Comparison of ENCODE assay signal across 13 cellular contexts in the genomic region with DNA sequence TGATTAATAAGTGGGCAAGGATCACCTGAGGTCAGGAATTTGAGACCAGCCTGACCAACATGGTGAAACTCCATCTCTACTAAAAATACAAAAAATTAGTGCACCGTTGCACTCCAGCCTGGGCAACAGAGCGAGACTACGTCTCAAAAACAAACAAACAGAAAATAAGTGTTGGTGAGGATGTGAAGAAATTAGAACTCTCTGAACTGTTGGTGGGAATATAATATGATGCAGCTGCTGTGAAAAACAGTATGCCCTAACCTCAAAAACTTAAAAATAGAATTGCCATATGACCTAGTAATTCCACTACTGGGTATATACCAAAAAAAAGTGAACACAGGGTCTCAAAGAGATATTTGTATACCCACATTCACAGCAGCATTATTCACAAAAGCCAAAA. TPM values are rescaled to one million over a fixed set of nuclear protein-coding genes. Genes with fewer than 3 reads are reported as not detected.
DNase-seq lines count a peak whose midpoint lies in the region; ATAC-seq and TF ChIP-seq lines count a peak whose summit lies in the region.
"Had no signal": no experiment of that assay in that cellular context is flagged by ENCODE, and none has a peak within 500 bp of the region (broad histone marks: within the 10 kb centered on the region; RNA-seq: fewer than 3 reads in every experiment).

No MANE protein-coding gene starts in this region.

- no peaks in the 10 kb centered on the region for H3K27me3 Mint-ChIP-seq in CD8-positive, alpha-beta memory T cell
- H3K27me3 Mint-ChIP-seq in naive B cell: no peaks in the 10 kb centered on the region
- H3K27me3 Mint-ChIP-seq in WTC11 (ENCODE audit: low read depth): no peaks in the 10 kb centered on the region
- H3K27me3 Mint-ChIP-seq: activated CD4-positive, alpha-beta memory T cell treated with anti-CD3 and anti-CD28 coated beads for 36 hours had no signal

- H3K9me3 Mint-ChIP-seq in CD8-positive, alpha-beta memory T cell: no peaks in the 10 kb centered on the region
- H3K9me3 Mint-ChIP-seq in naive B cell (no peaks in the 10 kb centered on the region), WTC11 (no peaks in the 10 kb centered on the region)
- H3K9me3 Mint-ChIP-seq: activated CD4-positive, alpha-beta memory T cell treated with anti-CD3 and anti-CD28 coated beads for 36 hours had no signal

- no peak for TF ChIP-seq CTCF in WTC11 (IDR thresholded peaks at IDR 0.05)

- H3K27ac ChIP-seq in CD8-positive, alpha-beta memory T cell (ENCODE audit: low read depth, low read length): no peak overlapping the region
- H3K27ac ChIP-seq in aorta (ENCODE audit: low read depth in 1 of 2, low read length in 2 of 2): no peak overlapping the region
- H3K27ac ChIP-seq: dorsolateral prefrontal cortex had no signal

- CTCF ChIA-PET in CD8-positive, alpha-beta memory T cell (lab: Charles Lee): no interaction called here
- CTCF ChIA-PET in WTC11 (lab: Charles Lee): no interaction called here

- POLR2A ChIA-PET in CD8-positive, alpha-beta memory T cell (lab: Charles Lee): no interaction called here
- POLR2A ChIA-PET in WTC11 (lab: Charles Lee): no interaction called here

- WGBS in aorta, 2 donors: 75 to 78% methylated on average over 3 of the region's 3 CpGs

- H3K27ac Mint-ChIP-seq in CD8-positive, alpha-beta memory T cell: peak overlapping the region in 5 of 8 donors; percentile 45 to 92 (median 72)
- H3K27ac Mint-ChIP-seq in naive B cell (peak overlapping the region in 4 of 6 donors; percentile 44 to 94 (median 80)), WTC11 (no peak overlapping the region; the same call in 1 of the 2 replicates)
- H3K27ac Mint-ChIP-seq: activated CD4-positive, alpha-beta memory T cell treated with anti-CD3 and anti-CD28 coated beads for 36 hours had no signal

- ATAC-seq in GM19463 (IDR thresholded peaks at IDR 0.05; ENCODE audit: unreplicated experiment) (peak; percentile 49), naive B cell (ENCODE audit: low read depth in 2 of 2) (no peak), aorta (ENCODE audit: low FRiP score) (no peak), WTC11 (no peak)

- peaks cover 0 to 17% (median 4%) of the 10 kb centered on the region in 3 donors for H3K36me3 Mint-ChIP-seq in CD8-positive, alpha-beta memory T cell
- H3K36me3 Mint-ChIP-seq in naive B cell: peaks cover 0 to 9% of the 10 kb centered on the region in 2 donors
- H3K36me3 Mint-ChIP-seq in WTC11: no peaks in the 10 kb centered on the region
- H3K36me3 Mint-ChIP-seq: activated CD4-positive, alpha-beta memory T cell treated with anti-CD3 and anti-CD28 coated beads for 36 hours had no signal

- H3K4me3 Mint-ChIP-seq in CD8-positive, alpha-beta memory T cell: peak overlapping the region in 3 of 7 donors; percentile 3 to 58 (median 13)
- H3K4me3 Mint-ChIP-seq in naive B cell (peak overlapping the region in 3 of 8 donors; percentile 12 to 50 (median 31)), WTC11 (no peak overlapping the region)
- H3K4me3 Mint-ChIP-seq: activated CD4-positive, alpha-beta memory T cell treated with anti-CD3 and anti-CD28 coated beads for 36 hours had no signal

- DNase-seq in CD8-positive, alpha-beta memory T cell: no peak
- DNase-seq in LHCN-M2 (ENCODE audit: low read depth): peak; percentile 79
- no peak for DNase-seq in naive B cell
- DNase-seq in AG08396 (ENCODE audit: low spot score): no peak
- DNase-seq in aorta: no peak
- DNase-seq in WTC11 (ENCODE audit: low spot score): no peak
- no peak for DNase-seq in EL
- DNase-seq: activated CD4-positive, alpha-beta memory T cell treated with anti-CD3 and anti-CD28 coated beads for 36 hours; dorsolateral prefrontal cortex; kidney; NCI-H1092; NCI-H82 had no signal

- peaks cover 51 to 88% (median 84%) of the 10 kb centered on the region in 3 donors for H3K4me1 Mint-ChIP-seq in CD8-positive, alpha-beta memory T cell
- H3K4me1 Mint-ChIP-seq in naive B cell: peaks cover 49 to 88% (median 69%) of the 10 kb centered on the region in 3 donors
- H3K4me1 Mint-ChIP-seq in WTC11: peaks cover 15% of the 10 kb centered on the region

- intact Hi-C loops in aorta (cut with DNase I): no loop called here

- no peaks in the 10 kb centered on the region for H3K36me3 ChIP-seq in CD8-positive, alpha-beta memory T cell (ENCODE audit: insufficient read depth, low read length)
- no peaks in the 10 kb centered on the region for H3K36me3 ChIP-seq in aorta (ENCODE audit: control insufficient read depth in 1 of 2, insufficient read depth in 2 of 2, low read length in 1 of 2)

- no peaks in the 10 kb centered on the region for H3K9me3 ChIP-seq in CD8-positive, alpha-beta memory T cell (ENCODE audit: low read length)
- no peaks in the 10 kb centered on the region for H3K9me3 ChIP-seq in aorta (ENCODE audit: control insufficient read depth, low read length)

- no peaks in the 10 kb centered on the region for H3K27me3 ChIP-seq in CD8-positive, alpha-beta memory T cell (ENCODE audit: insufficient read depth, low read length, poor library complexity, severe bottlenecking)
- no peaks in the 10 kb centered on the region for H3K27me3 ChIP-seq in aorta (ENCODE audit: control insufficient read depth in 1 of 2, insufficient read depth in 2 of 2, low read length in 1 of 2)
- H3K27me3 ChIP-seq: dorsolateral prefrontal cortex had no signal

- peaks cover 45% of the 10 kb centered on the region for H3K4me1 ChIP-seq in CD8-positive, alpha-beta memory T cell (ENCODE audit: insufficient read depth, low read length)
- H3K4me1 ChIP-seq in aorta (ENCODE audit: control insufficient read depth in 1 of 2, insufficient read depth in 2 of 2, low read length in 2 of 2): no peaks in the 10 kb centered on the region

- no peak overlapping the region for H3K4me3 ChIP-seq in CD8-positive, alpha-beta memory T cell (ENCODE audit: low read length)
- no peak overlapping the region for H3K4me3 ChIP-seq in aorta (ENCODE audit: low read length in 2 of 2)
- H3K4me3 ChIP-seq: dorsolateral prefrontal cortex had no signal

TF ChIP-seq in WTC11, 78 proteins besides CTCF, POLR2A, EP300 and RAD21:
- TF ChIP-seq, protein P1, sequence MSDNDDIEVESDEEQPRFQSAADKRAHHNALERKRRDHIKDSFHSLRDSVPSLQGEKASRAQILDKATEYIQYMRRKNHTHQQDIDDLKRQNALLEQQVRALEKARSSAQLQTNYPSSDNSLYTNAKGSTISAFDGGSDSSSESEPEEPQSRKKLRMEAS (CRISPR knock-in tag; IDR thresholded peaks at IDR 0.05): no peak
- TF ChIP-seq NFYB (CRISPR knock-in tag; conservative IDR thresholded peaks at IDR 0.05; ENCODE audit: low read depth): no peak
- no peak for TF ChIP-seq SOX15 (CRISPR knock-in tag; IDR thresholded peaks at IDR 0.05)
- no peak for TF ChIP-seq RELA (CRISPR knock-in tag; IDR thresholded peaks at IDR 0.05; ENCODE audit: borderline replicate concordance)
- TF ChIP-seq, protein P2, sequence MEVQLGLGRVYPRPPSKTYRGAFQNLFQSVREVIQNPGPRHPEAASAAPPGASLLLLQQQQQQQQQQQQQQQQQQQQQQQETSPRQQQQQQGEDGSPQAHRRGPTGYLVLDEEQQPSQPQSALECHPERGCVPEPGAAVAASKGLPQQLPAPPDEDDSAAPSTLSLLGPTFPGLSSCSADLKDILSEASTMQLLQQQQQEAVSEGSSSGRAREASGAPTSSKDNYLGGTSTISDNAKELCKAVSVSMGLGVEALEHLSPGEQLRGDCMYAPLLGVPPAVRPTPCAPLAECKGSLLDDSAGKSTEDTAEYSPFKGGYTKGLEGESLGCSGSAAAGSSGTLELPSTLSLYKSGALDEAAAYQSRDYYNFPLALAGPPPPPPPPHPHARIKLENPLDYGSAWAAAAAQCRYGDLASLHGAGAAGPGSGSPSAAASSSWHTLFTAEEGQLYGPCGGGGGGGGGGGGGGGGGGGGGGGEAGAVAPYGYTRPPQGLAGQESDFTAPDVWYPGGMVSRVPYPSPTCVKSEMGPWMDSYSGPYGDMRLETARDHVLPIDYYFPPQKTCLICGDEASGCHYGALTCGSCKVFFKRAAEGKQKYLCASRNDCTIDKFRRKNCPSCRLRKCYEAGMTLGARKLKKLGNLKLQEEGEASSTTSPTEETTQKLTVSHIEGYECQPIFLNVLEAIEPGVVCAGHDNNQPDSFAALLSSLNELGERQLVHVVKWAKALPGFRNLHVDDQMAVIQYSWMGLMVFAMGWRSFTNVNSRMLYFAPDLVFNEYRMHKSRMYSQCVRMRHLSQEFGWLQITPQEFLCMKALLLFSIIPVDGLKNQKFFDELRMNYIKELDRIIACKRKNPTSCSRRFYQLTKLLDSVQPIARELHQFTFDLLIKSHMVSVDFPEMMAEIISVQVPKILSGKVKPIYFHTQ (CRISPR knock-in tag; IDR thresholded peaks at IDR 0.05): no peak
- TF ChIP-seq SMAD4 (CRISPR knock-in tag; IDR thresholded peaks at IDR 0.05): no peak
- TF ChIP-seq, protein P3, sequence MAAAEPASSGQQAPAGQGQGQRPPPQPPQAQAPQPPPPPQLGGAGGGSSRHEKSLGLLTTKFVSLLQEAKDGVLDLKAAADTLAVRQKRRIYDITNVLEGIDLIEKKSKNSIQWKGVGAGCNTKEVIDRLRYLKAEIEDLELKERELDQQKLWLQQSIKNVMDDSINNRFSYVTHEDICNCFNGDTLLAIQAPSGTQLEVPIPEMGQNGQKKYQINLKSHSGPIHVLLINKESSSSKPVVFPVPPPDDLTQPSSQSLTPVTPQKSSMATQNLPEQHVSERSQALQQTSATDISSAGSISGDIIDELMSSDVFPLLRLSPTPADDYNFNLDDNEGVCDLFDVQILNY (CRISPR knock-in tag; IDR thresholded peaks at IDR 0.05): no peak
- TF ChIP-seq, protein P4, sequence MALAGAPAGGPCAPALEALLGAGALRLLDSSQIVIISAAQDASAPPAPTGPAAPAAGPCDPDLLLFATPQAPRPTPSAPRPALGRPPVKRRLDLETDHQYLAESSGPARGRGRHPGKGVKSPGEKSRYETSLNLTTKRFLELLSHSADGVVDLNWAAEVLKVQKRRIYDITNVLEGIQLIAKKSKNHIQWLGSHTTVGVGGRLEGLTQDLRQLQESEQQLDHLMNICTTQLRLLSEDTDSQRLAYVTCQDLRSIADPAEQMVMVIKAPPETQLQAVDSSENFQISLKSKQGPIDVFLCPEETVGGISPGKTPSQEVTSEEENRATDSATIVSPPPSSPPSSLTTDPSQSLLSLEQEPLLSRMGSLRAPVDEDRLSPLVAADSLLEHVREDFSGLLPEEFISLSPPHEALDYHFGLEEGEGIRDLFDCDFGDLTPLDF (CRISPR knock-in tag; IDR thresholded peaks at IDR 0.05): no peak

RNA-seq across cellular contexts. Expression of a gene that starts 26.1 kb away (rescaled TPM):
- total RNA-seq in CD8-positive, alpha-beta memory T cell: 10 to 100 TPM; 52.3 to 56.7 TPM
- 174 TPM for polyA plus RNA-seq in CD8-positive, alpha-beta memory T cell
- total RNA-seq in LHCN-M2 (2014; rRNA removed) (75.9 and 81.7 TPM in 2 replicates), aorta (100 to 1,000 TPM; 150 to 173 TPM), WTC11 (2021) (156 to 179 TPM (median 171 TPM) in 3 replicates)
- 56.8 TPM for polyA plus RNA-seq in LHCN-M2 (2012)
- polyA plus RNA-seq in naive B cell (ENCODE audit: low read depth in 6 of 6) (100 to 1,000 TPM in 1 of 6 donors, 10 to 100 TPM in 5; 71.4 to 112 (median 94.1) TPM), aorta (10 to 100 TPM; 26.2 to 78.3 TPM)
